In genomic region chr14:96751505-96751904, GRCh38 we compare ENCODE assay signal across 1 cellular context.
TF ChIP-seq lines count a peak whose summit lies in the region.

No MANE protein-coding gene starts in this region.

TF ChIP-seq in HEK293, 187 proteins besides CTCF, POLR2A, EP300 and RAD21 (continued from another document):
- TF ChIP-seq, protein P1, sequence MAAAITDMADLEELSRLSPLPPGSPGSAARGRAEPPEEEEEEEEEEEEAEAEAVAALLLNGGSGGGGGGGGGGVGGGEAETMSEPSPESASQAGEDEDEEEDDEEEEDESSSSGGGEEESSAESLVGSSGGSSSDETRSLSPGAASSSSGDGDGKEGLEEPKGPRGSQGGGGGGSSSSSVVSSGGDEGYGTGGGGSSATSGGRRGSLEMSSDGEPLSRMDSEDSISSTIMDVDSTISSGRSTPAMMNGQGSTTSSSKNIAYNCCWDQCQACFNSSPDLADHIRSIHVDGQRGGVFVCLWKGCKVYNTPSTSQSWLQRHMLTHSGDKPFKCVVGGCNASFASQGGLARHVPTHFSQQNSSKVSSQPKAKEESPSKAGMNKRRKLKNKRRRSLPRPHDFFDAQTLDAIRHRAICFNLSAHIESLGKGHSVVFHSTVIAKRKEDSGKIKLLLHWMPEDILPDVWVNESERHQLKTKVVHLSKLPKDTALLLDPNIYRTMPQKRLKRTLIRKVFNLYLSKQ (tag by site-specific recombination; IDR thresholded peaks at IDR 0.05; ENCODE audit: borderline replicate concordance): no peak
- TF ChIP-seq ZNF521 (tag by site-specific recombination; IDR thresholded peaks at IDR 0.05) (no peak), ZNF580 (tag by site-specific recombination; IDR thresholded peaks at IDR 0.05) (0 out of 2 replicates have a peak, but pooled peaks have one; percentile 16)
